ENCODE assay signal across 17 cellular contexts in the genomic region with DNA sequence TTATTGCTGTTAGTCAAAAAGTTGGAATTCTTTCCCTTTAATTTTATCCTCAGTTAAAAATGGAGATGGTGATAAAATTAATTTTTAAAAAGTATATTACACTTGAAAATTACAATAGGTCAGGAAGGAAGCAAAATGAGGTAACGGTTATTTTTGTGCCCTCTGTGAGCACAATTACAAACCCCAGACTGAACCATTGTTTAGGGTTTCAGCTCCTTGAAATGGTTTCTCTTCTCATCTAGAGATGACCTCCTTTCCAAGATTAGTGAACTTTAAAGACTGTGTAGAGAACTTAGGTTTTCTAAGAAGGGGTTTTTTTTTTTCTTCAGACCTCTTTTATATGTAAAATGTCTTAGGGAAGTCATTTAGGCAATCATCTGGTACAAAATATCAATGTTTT.
A peak's percentile ranks its signal among the peaks of the same experiment; 100 is the strongest.
DNase-seq lines count a peak whose midpoint lies in the region; ATAC-seq and TF ChIP-seq lines count a peak whose summit lies in the region.
"Had no signal": no experiment of that assay in that cellular context is flagged by ENCODE, and none has a peak within 500 bp of the region (broad histone marks: within the 10 kb centered on the region; RNA-seq: fewer than 3 reads in every experiment).

No MANE protein-coding gene starts in this region.

- H3K27ac ChIP-seq in CD4-positive, CD25-positive, alpha-beta regulatory T cell (ENCODE audit: insufficient read depth, low read length, poor library complexity, severe bottlenecking): no peak overlapping the region
- H3K27ac ChIP-seq in PC-3 (ENCODE audit: low read length): no peak overlapping the region
- H3K27ac ChIP-seq in coronary artery: no peak overlapping the region
- H3K27ac ChIP-seq: neutrophil, RWPE1 had no signal

- no peaks in the 10 kb centered on the region for H3K27me3 ChIP-seq in CD4-positive, CD25-positive, alpha-beta regulatory T cell (ENCODE audit: control insufficient read depth, insufficient read depth, low read length)
- no peaks in the 10 kb centered on the region for H3K27me3 ChIP-seq in PC-3 (ENCODE audit: low read length)
- H3K27me3 ChIP-seq: neutrophil had no signal

- peaks cover 9% of the 10 kb centered on the region for H3K4me1 ChIP-seq in CD4-positive, CD25-positive, alpha-beta regulatory T cell (ENCODE audit: control insufficient read depth, insufficient read depth, low read length, poor library complexity, severe bottlenecking)
- H3K4me1 ChIP-seq in PC-3 (ENCODE audit: insufficient read depth, low read length): peaks cover 3% of the 10 kb centered on the region; the same call in 1 of the 2 replicates

- H3K9me2 ChIP-seq in PC-3 (replicated peaks; ENCODE audit: low read length): no peaks in the 10 kb centered on the region

- H3K4me1 Mint-ChIP-seq in CD4-positive, CD25-positive, alpha-beta regulatory T cell: peaks cover 0 to 22% (median 15%) of the 10 kb centered on the region in 4 donors

- no peak overlapping the region for H3K4me3 ChIP-seq in CD4-positive, CD25-positive, alpha-beta regulatory T cell (ENCODE audit: low read depth, low read length)
- H3K4me3 ChIP-seq in PC-3 (ENCODE audit: low read length): no peak overlapping the region
- H3K4me3 ChIP-seq in coronary artery: no peak overlapping the region

- peak in 1 of 3 donors; percentile 20 for DNase-seq in CD4-positive, CD25-positive, alpha-beta regulatory T cell
- DNase-seq in PC-3 (no peak), AG08395 (ENCODE audit: low spot score) (no peak), COLO668 (lab: John Stamatoyannopoulos, UW; ENCODE audit: unreplicated experiment) (no peak), coronary artery (ENCODE audit: low spot score) (no peak)
- DNase-seq: ACHN; activated CD4-positive, CD25-positive, alpha-beta regulatory T cell; mesendoderm; NCI-H2081; NCI-H748 treated with DMSO at 0.1 percent for 48 hours; stimulated activated naive CD4-positive, alpha-beta T cell treated with Interleukin-2 at 50 U/mL for 16 hours had no signal

- no peaks in the 10 kb centered on the region for H3K36me3 ChIP-seq in CD4-positive, CD25-positive, alpha-beta regulatory T cell (ENCODE audit: control insufficient read depth, insufficient read depth, low read length)
- H3K36me3 ChIP-seq in PC-3 (ENCODE audit: low read depth, low read length): no peaks in the 10 kb centered on the region
- H3K36me3 ChIP-seq: neutrophil had no signal

- H3K9ac ChIP-seq in PC-3 (ENCODE audit: low read length): no peak overlapping the region

- H3K36me3 Mint-ChIP-seq in CD4-positive, CD25-positive, alpha-beta regulatory T cell: no peaks in the 10 kb centered on the region

- H3K9me3 Mint-ChIP-seq in CD4-positive, CD25-positive, alpha-beta regulatory T cell: no peaks in the 10 kb centered on the region
- H3K9me3 Mint-ChIP-seq: T-helper 1 cell treated with Interleukin-12 subunit alpha and Interleukin-12 subunit beta and Interleukin-4 antibody, amounts not matched to agents 30 μg/mL and 1 μg/mL, for 36 hours had no signal

- POLR2A ChIA-PET in PC-3 (lab: Charles Lee; ENCODE audit: unreplicated experiment): no interaction called here

- TF ChIP-seq CTCF in PC-3 (conservative IDR thresholded peaks at IDR 0.05; ENCODE audit: low read depth, low read length): no peak
- no peak for TF ChIP-seq CTCF in coronary artery (IDR thresholded peaks at IDR 0.05)

- CTCF ChIA-PET in PC-3 (lab: Charles Lee): no interaction called here

- no peak for ATAC-seq in CD4-positive, CD25-positive, alpha-beta regulatory T cell (ENCODE audit: low read depth in 2 of 2)
- ATAC-seq in GM18868 (IDR thresholded peaks at IDR 0.05; ENCODE audit: unreplicated experiment): peak; percentile 76
- ATAC-seq in HG02678 (IDR thresholded peaks at IDR 0.05; ENCODE audit: unreplicated experiment): peak; percentile 40
- no peak for ATAC-seq in PC-3
- no peak for ATAC-seq in HG03342 (IDR thresholded peaks at IDR 0.05; ENCODE audit: unreplicated experiment)

- no peaks in the 10 kb centered on the region for H4K20me1 ChIP-seq in PC-3 (ENCODE audit: low read length)

- no peak overlapping the region for H3K4me3 Mint-ChIP-seq in CD4-positive, CD25-positive, alpha-beta regulatory T cell
- H3K4me3 Mint-ChIP-seq: T-helper 1 cell treated with Interleukin-12 subunit alpha and Interleukin-12 subunit beta and Interleukin-4 antibody, amounts not matched to agents 30 μg/mL and 1 μg/mL, for 36 hours had no signal

- peak overlapping the region in 2 of 3 donors; percentile 42 to 79 for H3K27ac Mint-ChIP-seq in CD4-positive, CD25-positive, alpha-beta regulatory T cell
- H3K27ac Mint-ChIP-seq: T-helper 1 cell treated with Interleukin-12 subunit alpha and Interleukin-12 subunit beta and Interleukin-4 antibody, amounts not matched to agents 30 μg/mL and 1 μg/mL, for 36 hours had no signal

- H3F3A ChIP-seq in PC-3 (ENCODE audit: low read length, unreplicated experiment): no peaks in the 10 kb centered on the region

- BruUV-seq in PC-3 (replicated peaks; lab: Mats Ljungman, UMichigan): no TSS peak

- 0 out of 2 replicates have a peak overlapping the region, but pooled peaks have one; percentile 9 for H2AFZ ChIP-seq in PC-3 (ENCODE audit: low read length)

- no peaks in the 10 kb centered on the region for H3K9me3 ChIP-seq in CD4-positive, CD25-positive, alpha-beta regulatory T cell (ENCODE audit: control insufficient read depth in 2 of 2, low read length in 2 of 2)
- no peaks in the 10 kb centered on the region for H3K9me3 ChIP-seq in PC-3 (ENCODE audit: low read length)
- H3K9me3 ChIP-seq: neutrophil had no signal

- H3K4me2 ChIP-seq in PC-3 (ENCODE audit: low read length): no peak overlapping the region

- no peaks in the 10 kb centered on the region for H3K79me2 ChIP-seq in PC-3 (ENCODE audit: low read length)

- peaks cover 7% of the 10 kb centered on the region for H3K27me3 Mint-ChIP-seq in CD4-positive, CD25-positive, alpha-beta regulatory T cell

- intact Hi-C loops in PC-3 (cut with micrococcal nuclease): no loop called here

Comparison
In these comparisons a context has a peak if more than half of its experiments do, and no peak if none do; other contexts are left out.
1. ATAC-seq: peak in GM18868 (single experiment) and HG02678 (single experiment); none in CD4-positive, CD25-positive, alpha-beta regulatory T cell (0 of 2), PC-3 (single experiment) and HG03342 (single experiment).